19 cellular contexts compared by ENCODE assay signal in genomic region chr1:157566484-157567300, GRCh38. TPM values are rescaled to one million over a fixed set of nuclear protein-coding genes. Genes with fewer than 3 reads are reported as not detected.
A peak's percentile ranks its signal among the peaks of the same experiment; 100 is the strongest.
DNase-seq lines count a peak whose midpoint lies in the region; ATAC-seq and TF ChIP-seq lines count a peak whose summit lies in the region.
"Had no signal": no experiment of that assay in that cellular context is flagged by ENCODE, and none has a peak within 500 bp of the region (broad histone marks: within the 10 kb centered on the region; RNA-seq: fewer than 3 reads in every experiment).

No MANE protein-coding gene starts in this region.

- H3K9me3 ChIP-seq in SU-DHL-6 (ENCODE audit: insufficient read depth, low read length) (no peaks in the 10 kb centered on the region), neural progenitor cell (ENCODE audit: low read depth) (no peaks in the 10 kb centered on the region)

- H3K4me1 Mint-ChIP-seq in activated naive CD8-positive, alpha-beta T cell treated with anti-CD3 and anti-CD28 coated beads for 36 hours = no peaks in the 10 kb centered on the region
- no peaks in the 10 kb centered on the region for H3K4me1 Mint-ChIP-seq in neural progenitor cell
- H3K4me1 Mint-ChIP-seq: stimulated activated naive CD8-positive, alpha-beta T cell treated with anti-CD3 and anti-CD28 coated beads, Interleukin-15, amount 100 ng/mL, for 72 hours had no signal

- peak overlapping the region; percentile 68 for H3K4me2 ChIP-seq in SU-DHL-6 (ENCODE audit: low read depth, low read length, poor library complexity, severe bottlenecking)
- no peak overlapping the region for H3K4me2 ChIP-seq in neural progenitor cell

- H3K9me3 Mint-ChIP-seq in activated naive CD8-positive, alpha-beta T cell treated with anti-CD3 and anti-CD28 coated beads for 36 hours = no peaks in the 10 kb centered on the region
- H3K9me3 Mint-ChIP-seq in neural progenitor cell = no peaks in the 10 kb centered on the region
- H3K9me3 Mint-ChIP-seq: effector memory CD8-positive, alpha-beta T cell; HFFc6; stimulated activated naive CD8-positive, alpha-beta T cell treated with anti-CD3 and anti-CD28 coated beads, Interleukin-15, amount 100 ng/mL, for 72 hours had no signal

- H2AFZ ChIP-seq in SU-DHL-6 (ENCODE audit: low read depth, low read length, severe bottlenecking) (no peak overlapping the region), neural progenitor cell (replicated peaks) (no peak overlapping the region)

- H3K79me2 ChIP-seq in SU-DHL-6 (ENCODE audit: insufficient read depth, low read length) = no peaks in the 10 kb centered on the region
- no peaks in the 10 kb centered on the region for H3K79me2 ChIP-seq in neural progenitor cell (ENCODE audit: low read depth)

- TF ChIP-seq CTCF in SU-DHL-6 (IDR thresholded peaks at IDR 0.05; ENCODE audit: insufficient read depth, low read length, poor library complexity, severe bottlenecking) = no peak
- TF ChIP-seq CTCF in neural progenitor cell (IDR thresholded peaks at IDR 0.05) = no peak

- H3F3A ChIP-seq in SU-DHL-6 (ENCODE audit: insufficient read depth) = peaks cover 37% of the 10 kb centered on the region
- H3F3A ChIP-seq in neural progenitor cell (ENCODE audit: low read depth) = no peaks in the 10 kb centered on the region

- no peak overlapping the region for H3K27ac Mint-ChIP-seq in activated naive CD8-positive, alpha-beta T cell treated with anti-CD3 and anti-CD28 coated beads for 36 hours
- H3K27ac Mint-ChIP-seq in neural progenitor cell = no peak overlapping the region
- H3K27ac Mint-ChIP-seq: effector memory CD8-positive, alpha-beta T cell; HFFc6; stimulated activated naive CD8-positive, alpha-beta T cell treated with anti-CD3 and anti-CD28 coated beads, Interleukin-15, amount 100 ng/mL, for 72 hours had no signal

- peak; percentile 54 for DNase-seq in SKM-1 treated with dmso at 0.1 percent for 144 hours (lab: John Stamatoyannopoulos, UW; ENCODE audit: unreplicated experiment)
- no peak for DNase-seq in SKM-1 (lab: John Stamatoyannopoulos, UW; ENCODE audit: unreplicated experiment)
- DNase-seq in islet precursor cell = no peak
- no peak for DNase-seq in activated naive CD8-positive, alpha-beta T cell treated with anti-CD3 and anti-CD28 coated beads for 36 hours
- DNase-seq in neural progenitor cell (ENCODE audit: low spot score) = no peak
- DNase-seq in stimulated activated CD4-positive, alpha-beta T cell treated with anti-CD3 and anti-CD28 coated beads, Interleukin-2, amount 100 ng/mL, for 48 hours = no peak
- DNase-seq: 8988T; activated CD4-positive, CD25-positive, alpha-beta regulatory T cell; activated T-cell treated with anti-CD3 and anti-CD28 coated beads, Interleukin-2, amount 50 U/mL, for 48 hours; effector memory CD8-positive, alpha-beta T cell; HFFc6; stimulated activated CD4-positive, alpha-beta T cell treated with anti-CD3 and anti-CD28 coated beads, Interleukin-2, amount 100 ng/mL, for 24 hours; stimulated activated naive CD8-positive, alpha-beta T cell treated with anti-CD3 and anti-CD28 coated beads, Interleukin-15, amount 100 ng/mL, for 72 hours had no signal

- H3K9ac ChIP-seq in SU-DHL-6 (ENCODE audit: low read length) (peak overlapping the region; percentile 25), neural progenitor cell (no peak overlapping the region)

- no peaks in the 10 kb centered on the region for H3K4me1 ChIP-seq in neural progenitor cell

- H3K9me2 ChIP-seq in SU-DHL-6 (replicated peaks; ENCODE audit: insufficient read depth, low read length) = no peaks in the 10 kb centered on the region

- H3K36me3 Mint-ChIP-seq in activated naive CD8-positive, alpha-beta T cell treated with anti-CD3 and anti-CD28 coated beads for 36 hours = no peaks in the 10 kb centered on the region
- H3K36me3 Mint-ChIP-seq in neural progenitor cell = no peaks in the 10 kb centered on the region

- no peak overlapping the region for H3K4me3 Mint-ChIP-seq in activated naive CD8-positive, alpha-beta T cell treated with anti-CD3 and anti-CD28 coated beads for 36 hours
- no peak overlapping the region for H3K4me3 Mint-ChIP-seq in neural progenitor cell
- H3K4me3 Mint-ChIP-seq: effector memory CD8-positive, alpha-beta T cell; HFFc6; stimulated activated naive CD8-positive, alpha-beta T cell treated with anti-CD3 and anti-CD28 coated beads, Interleukin-15, amount 100 ng/mL, for 72 hours had no signal

- H3K36me3 ChIP-seq in SU-DHL-6 (ENCODE audit: low read length) = no peaks in the 10 kb centered on the region
- H3K36me3 ChIP-seq in neural progenitor cell = no peaks in the 10 kb centered on the region

- H3K27me3 ChIP-seq in SU-DHL-6 (ENCODE audit: low read length) (no peaks in the 10 kb centered on the region), neural progenitor cell (no peaks in the 10 kb centered on the region)

- peaks cover 14% of the 10 kb centered on the region for H3K27me3 Mint-ChIP-seq in activated naive CD8-positive, alpha-beta T cell treated with anti-CD3 and anti-CD28 coated beads for 36 hours
- peaks cover 3% of the 10 kb centered on the region for H3K27me3 Mint-ChIP-seq in neural progenitor cell (ENCODE audit: insufficient read depth, low read depth)

- H3K27ac ChIP-seq in SU-DHL-6 (ENCODE audit: low read depth, low read length) (peak overlapping the region; percentile 81), neural progenitor cell (no peak overlapping the region)

- no peak overlapping the region for H3K4me3 ChIP-seq in SU-DHL-6 (ENCODE audit: insufficient read depth, low read length, poor library complexity, severe bottlenecking)
- no peak overlapping the region for H3K4me3 ChIP-seq in neural progenitor cell

- ATAC-seq in HG03378 (IDR thresholded peaks at IDR 0.05; ENCODE audit: unreplicated experiment) = peak; percentile 45
- ATAC-seq: effector memory CD8-positive, alpha-beta T cell; stimulated activated naive CD8-positive, alpha-beta T cell treated with anti-CD3 and anti-CD28 coated beads, Interleukin-15, amount 100 ng/mL, for 72 hours had no signal

- no peaks in the 10 kb centered on the region for H4K20me1 ChIP-seq in SU-DHL-6 (ENCODE audit: low read depth, low read length)
- H4K20me1 ChIP-seq in neural progenitor cell (ENCODE audit: low read depth) = no peaks in the 10 kb centered on the region

RNA-seq across cellular contexts. Expression of gene FCRL5, which starts 14.4 kb away (rescaled TPM):
- total RNA-seq in activated naive CD8-positive, alpha-beta T cell treated with anti-CD3 and anti-CD28 coated beads for 36 hours = under 1 TPM; 0.31 to 0.32 TPM
- total RNA-seq in neural progenitor cell (ENCODE audit: low replicate concordance) = not detected in 2 replicates
- total RNA-seq: astrocyte, HFFc6, HT1080, lung microvascular endothelial cell had no signal

RNA-seq across cellular contexts. Expression of gene FCRL4, which starts 31.2 kb away (rescaled TPM):
- not detected for total RNA-seq in activated naive CD8-positive, alpha-beta T cell treated with anti-CD3 and anti-CD28 coated beads for 36 hours
- total RNA-seq in neural progenitor cell (ENCODE audit: low replicate concordance) = not detected in 2 replicates
- total RNA-seq: astrocyte, HFFc6, HT1080, lung microvascular endothelial cell, posterior vena cava had no signal
